In genomic region chr16:83842291-83842690, GRCh38 we compare ENCODE assay signal across 1 cellular context.
TF ChIP-seq lines count a peak whose summit lies in the region.

No MANE protein-coding gene starts in this region.

TF ChIP-seq in H1, 55 proteins besides CTCF, POLR2A, EP300 and RAD21:
- no peak for TF ChIP-seq ATF2 (IDR thresholded peaks at IDR 0.05; ENCODE audit: low read length)
